21 cellular contexts compared by ENCODE assay signal in the genomic region with DNA sequence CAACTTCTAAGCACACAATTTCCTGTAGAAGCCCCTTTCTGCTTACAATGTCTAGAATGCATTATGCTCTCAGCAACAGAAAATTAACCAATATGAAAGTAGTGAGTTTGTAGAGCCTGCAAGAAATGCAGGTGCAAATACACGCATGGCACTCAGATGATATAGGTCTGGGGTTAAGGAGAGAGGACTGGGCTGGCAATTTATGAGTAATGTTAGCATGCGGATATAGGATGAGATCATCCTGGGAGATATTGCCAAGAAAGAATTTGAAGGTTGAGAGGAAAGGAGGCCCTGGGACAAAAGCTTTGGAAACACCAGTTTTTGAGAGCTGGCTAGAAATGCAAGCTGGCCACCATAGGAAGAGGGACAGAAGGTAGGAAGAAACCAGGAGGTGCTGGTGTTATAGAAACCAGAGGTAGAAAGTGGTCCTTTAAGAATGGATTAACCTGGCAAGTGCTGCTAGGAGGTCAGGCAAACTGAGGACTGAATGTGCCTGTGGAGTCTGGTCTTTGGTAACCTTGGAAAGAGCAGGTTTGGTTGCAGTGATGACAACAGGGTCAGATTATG.
DNase-seq lines count a peak whose midpoint lies in the region; ATAC-seq, FAIRE-seq and TF ChIP-seq lines count a peak whose summit lies in the region.
"Had no signal": no experiment of that assay in that cellular context is flagged by ENCODE, and none has a peak within 500 bp of the region (broad histone marks: within the 10 kb centered on the region; RNA-seq: fewer than 3 reads in every experiment).

No MANE protein-coding gene starts in this region.

- TF ChIP-seq CTCF in 22Rv1 (IDR thresholded peaks at IDR 0.05): no peak

- H3K27me3 Mint-ChIP-seq in activated CD8-positive, alpha-beta memory T cell treated with anti-CD3 and anti-CD28 coated beads, Interleukin-2, amount 10 ng/mL, durations not matched to agents 7 days and 5 days: peaks cover 8% of the 10 kb centered on the region
- H3K27me3 Mint-ChIP-seq: stimulated activated naive CD8-positive, alpha-beta T cell treated with anti-CD3 and anti-CD28 coated beads, Interleukin-15, amount 100 ng/mL, for 72 hours had no signal

- TF ChIP-seq POLR2A in H54 (IDR thresholded peaks at IDR 0.05; ENCODE audit: low read depth, low read length): no peak

- DNase-seq in H54 (ENCODE audit: insufficient read length, low spot score) (peak; percentile 18), RPMI8226 (peak; percentile 69), dermis blood vessel endothelial cell (peak; percentile 79), NCI-H1105 (lab: John Stamatoyannopoulos, UW) (no peak), cerebellar cortex (ENCODE audit: low spot score) (no peak)
- no peak for DNase-seq in activated CD8-positive, alpha-beta memory T cell treated with anti-CD3 and anti-CD28 coated beads, Interleukin-2, amount 10 ng/mL, durations not matched to agents 7 days and 5 days
- DNase-seq: ACHN; activated CD8-positive, alpha-beta memory T cell treated with anti-CD3 and anti-CD28 coated beads, Interleukin-2, amount 50 U/mL, for 4 hours; effector CD8-positive, alpha-beta T cell; gastrocnemius medialis; NCI-H1930; NCI-H748 treated with DMSO at 0.1 percent for 48 hours; stimulated activated naive CD8-positive, alpha-beta T cell treated with anti-CD3 and anti-CD28 coated beads, Interleukin-15, amount 100 ng/mL, for 72 hours; T-helper 2 cell; uterus had no signal

- ATAC-seq in GM21717 (IDR thresholded peaks at IDR 0.05; ENCODE audit: unreplicated experiment): no peak
- no peak for ATAC-seq in activated CD8-positive, alpha-beta memory T cell treated with anti-CD3 and anti-CD28 coated beads, Interleukin-2, amount 10 ng/mL, durations not matched to agents 7 days and 5 days
- ATAC-seq: activated CD4-positive, CD25-positive, alpha-beta regulatory T cell treated with anti-CD3 and anti-CD28 coated beads, Interleukin-2, amount 50 U/mL, for 24 hours; gastrocnemius medialis; stimulated activated naive CD8-positive, alpha-beta T cell treated with anti-CD3 and anti-CD28 coated beads, Interleukin-15, amount 100 ng/mL, for 72 hours had no signal

- peak overlapping the region; percentile 12; the same call in 1 of the 2 replicates for H3K27ac ChIP-seq in 22Rv1
- H3K27ac ChIP-seq: gastrocnemius medialis, uterus had no signal

- H3K36me3 Mint-ChIP-seq in activated CD8-positive, alpha-beta memory T cell treated with anti-CD3 and anti-CD28 coated beads, Interleukin-2, amount 10 ng/mL, durations not matched to agents 7 days and 5 days: no peaks in the 10 kb centered on the region
- H3K36me3 Mint-ChIP-seq: brain had no signal

- no peak overlapping the region for H3K27ac Mint-ChIP-seq in activated CD8-positive, alpha-beta memory T cell treated with anti-CD3 and anti-CD28 coated beads, Interleukin-2, amount 10 ng/mL, durations not matched to agents 7 days and 5 days
- H3K27ac Mint-ChIP-seq: brain; nephron; stimulated activated naive CD8-positive, alpha-beta T cell treated with anti-CD3 and anti-CD28 coated beads, Interleukin-15, amount 100 ng/mL, for 72 hours had no signal

- no peak for FAIRE-seq in H54 (lab: Jason Lieb, UNC)
- FAIRE-seq: GM18507 had no signal

- CTCF ChIA-PET in activated CD8-positive, alpha-beta memory T cell treated with anti-CD3 and anti-CD28 coated beads, Interleukin-2, amount 10 ng/mL, durations not matched to agents 7 days and 5 days (lab: Charles Lee): no interaction called here

- H3K4me3 Mint-ChIP-seq in activated CD8-positive, alpha-beta memory T cell treated with anti-CD3 and anti-CD28 coated beads, Interleukin-2, amount 10 ng/mL, durations not matched to agents 7 days and 5 days: no peak overlapping the region
- H3K4me3 Mint-ChIP-seq: brain; nephron; stimulated activated naive CD8-positive, alpha-beta T cell treated with anti-CD3 and anti-CD28 coated beads, Interleukin-15, amount 100 ng/mL, for 72 hours had no signal

- no peaks in the 10 kb centered on the region for H3K4me1 Mint-ChIP-seq in activated CD8-positive, alpha-beta memory T cell treated with anti-CD3 and anti-CD28 coated beads, Interleukin-2, amount 10 ng/mL, durations not matched to agents 7 days and 5 days
- H3K4me1 Mint-ChIP-seq: stimulated activated naive CD8-positive, alpha-beta T cell treated with anti-CD3 and anti-CD28 coated beads, Interleukin-15, amount 100 ng/mL, for 72 hours had no signal

- no peaks in the 10 kb centered on the region for H3K9me3 Mint-ChIP-seq in activated CD8-positive, alpha-beta memory T cell treated with anti-CD3 and anti-CD28 coated beads, Interleukin-2, amount 10 ng/mL, durations not matched to agents 7 days and 5 days (ENCODE audit: low read depth)
- H3K9me3 Mint-ChIP-seq: stimulated activated naive CD8-positive, alpha-beta T cell treated with anti-CD3 and anti-CD28 coated beads, Interleukin-15, amount 100 ng/mL, for 72 hours had no signal

Comparison
In these comparisons a context has a peak if more than half of its experiments do, and no peak if none do; other contexts are left out.
1. DNase-seq: peak in H54 (single experiment), RPMI8226 (single experiment) and dermis blood vessel endothelial cell (single experiment); none in NCI-H1105 (single experiment), cerebellar cortex (single experiment) and activated CD8-positive, alpha-beta memory T cell treated with anti-CD3 and anti-CD28 coated beads, Interleukin-2, amount 10 ng/mL, durations not matched to agents 7 days and 5 days (single experiment).